Comparison of ENCODE assay signal across 2 cellular contexts in genomic region chr6:33459226-33459625, GRCh38.
TF ChIP-seq lines count a peak whose summit lies in the region.

No MANE protein-coding gene starts in this region.

TF ChIP-seq in A549, 52 proteins besides CTCF, POLR2A, EP300 and RAD21:
- TF ChIP-seq ZNF302 (CRISPR knock-in tag; IDR thresholded peaks at IDR 0.05) = no peak
- TF ChIP-seq TP53 (CRISPR knock-in tag; IDR thresholded peaks at IDR 0.05) = no peak
- TF ChIP-seq E2F6 (IDR thresholded peaks at IDR 0.05; ENCODE audit: borderline replicate concordance, low read depth) = no peak
- no peak for TF ChIP-seq FOSL2 (IDR thresholded peaks at IDR 0.05)
- peak; percentile 11; the same call in 1 of the 2 replicates for TF ChIP-seq FOSL2 (CRISPR knock-in tag; IDR thresholded peaks at IDR 0.05)

TF ChIP-seq in endothelial cell of umbilical vein, 7 proteins besides CTCF, POLR2A, EP300 and RAD21:
- TF ChIP-seq FOS (IDR thresholded peaks at IDR 0.05; ENCODE audit: borderline replicate concordance, insufficient read depth, low read length) (no peak), GATA2 (IDR thresholded peaks at IDR 0.05; ENCODE audit: insufficient read depth, insufficient read length, low read depth, low read length) (no peak), EZH2 (IDR thresholded peaks at IDR 0.05; ENCODE audit: borderline replicate concordance, low read depth, low read length, severe bottlenecking) (no peak), POLR2AphosphoS5 (IDR thresholded peaks at IDR 0.05; ENCODE audit: insufficient read depth, low read depth, low read length) (no peak), JUN (IDR thresholded peaks at IDR 0.05; ENCODE audit: borderline replicate concordance, insufficient read depth, insufficient read length, low read depth) (peak; percentile 25)
